In genomic region chr2:15176604-15177003, GRCh38 we compare ENCODE assay signal across 18 cellular contexts.
A peak's percentile ranks its signal among the peaks of the same experiment; 100 is the strongest.
DNase-seq lines count a peak whose midpoint lies in the region; ATAC-seq and TF ChIP-seq lines count a peak whose summit lies in the region.
"Had no signal": no experiment of that assay in that cellular context is flagged by ENCODE, and none has a peak within 500 bp of the region (broad histone marks: within the 10 kb centered on the region; RNA-seq: fewer than 3 reads in every experiment).

No MANE protein-coding gene starts in this region.

- H3K27ac Mint-ChIP-seq in activated T-helper 1 cell treated with anti-CD3 and anti-CD28 coated beads, Interleukin-12 subunit alpha, Interleukin-12 subunit beta, Interleukin-2, Interleukin-4 antibody, amounts not matched to agents 30 ng/mL and 10 ng/mL and 1 ng/mL, durations not matched to agents 14 hours and 24 hours and 36 hours: no peak overlapping the region
- peak overlapping the region; percentile 70 to 81 for H3K27ac Mint-ChIP-seq in natural killer cell

- peak overlapping the region; percentile 48 for H3K4me3 Mint-ChIP-seq in activated T-cell treated with anti-CD3 and anti-CD28 coated beads, Interleukin-2, amount 50 U/mL, for 4 hours
- peak overlapping the region; percentile 19 for H3K4me3 Mint-ChIP-seq in activated T-helper 1 cell treated with anti-CD3 and anti-CD28 coated beads, Interleukin-12 subunit alpha, Interleukin-12 subunit beta, Interleukin-2, Interleukin-4 antibody, amounts not matched to agents 30 ng/mL and 10 ng/mL and 1 ng/mL, durations not matched to agents 14 hours and 24 hours and 36 hours
- peak overlapping the region; percentile 50 for H3K4me3 Mint-ChIP-seq in natural killer cell
- H3K4me3 Mint-ChIP-seq: IgD-negative memory B cell had no signal

- intact Hi-C loops in activated T-helper 1 cell treated with anti-CD3 and anti-CD28 coated beads, Interleukin-12 subunit alpha, Interleukin-12 subunit beta, Interleukin-2, Interleukin-4 antibody, amounts not matched to agents 30 ng/mL and 10 ng/mL and 1 ng/mL, durations not matched to agents 14 hours and 24 hours and 36 hours (cut with micrococcal nuclease): loop anchor here (1.0 to 2.0 kb wide), 10 partner anchors 31 to 416 kb away; partner anchors contain the start of gene NBAS
- intact Hi-C loops in natural killer cell (cut with micrococcal nuclease): loop anchor here (5.0 kb wide), 1 partner anchor 141 kb away; no protein-coding TSS in a partner anchor
- intact Hi-C loops in sciatic nerve (cut with DNase I): no loop called here

- TF ChIP-seq CTCF in natural killer cell (IDR thresholded peaks at IDR 0.05): no peak

- no peak for DNase-seq in activated T-cell treated with anti-CD3 and anti-CD28 coated beads, Interleukin-2, amount 50 U/mL, for 4 hours
- DNase-seq in activated T-cell treated with anti-CD3 and anti-CD28 coated beads, Interleukin-2, amount 50 U/mL, for 1 hour: no peak
- no peak for DNase-seq in activated T-helper 1 cell treated with anti-CD3 and anti-CD28 coated beads, Interleukin-12 subunit alpha, Interleukin-12 subunit beta, Interleukin-2, Interleukin-4 antibody, amounts not matched to agents 30 ng/mL and 10 ng/mL and 1 ng/mL, durations not matched to agents 14 hours and 24 hours and 36 hours (ENCODE audit: low spot score)
- DNase-seq in natural killer cell (no peak), NCI-H1694 (lab: John Stamatoyannopoulos, UW) (no peak), sciatic nerve (ENCODE audit: low spot score) (no peak)
- DNase-seq: body of pancreas, esophagus squamous epithelium, gastrocnemius medialis, GDM1, left ventricle myocardium inferior, MG63, midbrain, NCI-H1436 treated with DMSO at 0.1 percent for 48 hours, NCI-H524 treated with DMSO at 0.1 percent for 48 hours, substantia nigra had no signal

- peaks cover 33% of the 10 kb centered on the region for H3K36me3 Mint-ChIP-seq in activated T-cell treated with anti-CD3 and anti-CD28 coated beads, Interleukin-2, amount 50 U/mL, for 4 hours (ENCODE audit: insufficient read depth)
- H3K36me3 Mint-ChIP-seq in activated T-helper 1 cell treated with anti-CD3 and anti-CD28 coated beads, Interleukin-12 subunit alpha, Interleukin-12 subunit beta, Interleukin-2, Interleukin-4 antibody, amounts not matched to agents 30 ng/mL and 10 ng/mL and 1 ng/mL, durations not matched to agents 14 hours and 24 hours and 36 hours (ENCODE audit: low read depth): peaks cover 26% of the 10 kb centered on the region
- peaks cover 7% of the 10 kb centered on the region for H3K36me3 Mint-ChIP-seq in natural killer cell

- H3K4me1 Mint-ChIP-seq in activated T-cell treated with anti-CD3 and anti-CD28 coated beads, Interleukin-2, amount 50 U/mL, for 4 hours (ENCODE audit: low read depth): peaks cover 51% of the 10 kb centered on the region
- peaks cover 50% of the 10 kb centered on the region for H3K4me1 Mint-ChIP-seq in activated T-helper 1 cell treated with anti-CD3 and anti-CD28 coated beads, Interleukin-12 subunit alpha, Interleukin-12 subunit beta, Interleukin-2, Interleukin-4 antibody, amounts not matched to agents 30 ng/mL and 10 ng/mL and 1 ng/mL, durations not matched to agents 14 hours and 24 hours and 36 hours (ENCODE audit: low read depth)
- H3K4me1 Mint-ChIP-seq in natural killer cell: peaks cover 26 to 51% of the 10 kb centered on the region in 2 donors
- H3K4me1 Mint-ChIP-seq: IgD-negative memory B cell had no signal

- no peaks in the 10 kb centered on the region for H3K27me3 Mint-ChIP-seq in activated T-cell treated with anti-CD3 and anti-CD28 coated beads, Interleukin-2, amount 50 U/mL, for 4 hours (ENCODE audit: low read depth)
- H3K27me3 Mint-ChIP-seq in activated T-helper 1 cell treated with anti-CD3 and anti-CD28 coated beads, Interleukin-12 subunit alpha, Interleukin-12 subunit beta, Interleukin-2, Interleukin-4 antibody, amounts not matched to agents 30 ng/mL and 10 ng/mL and 1 ng/mL, durations not matched to agents 14 hours and 24 hours and 36 hours (ENCODE audit: insufficient read depth): peaks cover 5% of the 10 kb centered on the region
- peaks cover 0 to 11% of the 10 kb centered on the region in 2 donors for H3K27me3 Mint-ChIP-seq in natural killer cell (ENCODE audit: low read depth in 2 of 2)
- H3K27me3 Mint-ChIP-seq: IgD-negative memory B cell had no signal

- peak; percentile 3 to 4 for ATAC-seq in activated T-cell treated with anti-CD3 and anti-CD28 coated beads, Interleukin-2, amount 50 U/mL, for 4 hours
- peak; percentile 3 for ATAC-seq in GM19395 (IDR thresholded peaks at IDR 0.05; ENCODE audit: unreplicated experiment)
- no peak for ATAC-seq in natural killer cell
- no peak for ATAC-seq in sciatic nerve
- ATAC-seq: body of pancreas, gastrocnemius medialis had no signal

- H3K9me3 Mint-ChIP-seq in activated T-cell treated with anti-CD3 and anti-CD28 coated beads, Interleukin-2, amount 50 U/mL, for 4 hours: no peaks in the 10 kb centered on the region
- H3K9me3 Mint-ChIP-seq in activated T-helper 1 cell treated with anti-CD3 and anti-CD28 coated beads, Interleukin-12 subunit alpha, Interleukin-12 subunit beta, Interleukin-2, Interleukin-4 antibody, amounts not matched to agents 30 ng/mL and 10 ng/mL and 1 ng/mL, durations not matched to agents 14 hours and 24 hours and 36 hours: no peaks in the 10 kb centered on the region
- no peaks in the 10 kb centered on the region for H3K9me3 Mint-ChIP-seq in natural killer cell
- H3K9me3 Mint-ChIP-seq: IgD-negative memory B cell had no signal

Comparison
In these comparisons a context has a peak if more than half of its experiments do, and no peak if none do; other contexts are left out.
1. ATAC-seq: peak in activated T-cell treated with anti-CD3 and anti-CD28 coated beads, Interleukin-2, amount 50 U/mL, for 4 hours (2 of 2) and GM19395 (single experiment); none in natural killer cell (0 of 3) and sciatic nerve (single experiment).
2. Peak in every context shown above with its lines, with median percentiles within 50 percentile points of each other: H3K4me3 Mint-ChIP-seq.